Comparison of ENCODE assay signal across 8 cellular contexts in the genomic region with DNA sequence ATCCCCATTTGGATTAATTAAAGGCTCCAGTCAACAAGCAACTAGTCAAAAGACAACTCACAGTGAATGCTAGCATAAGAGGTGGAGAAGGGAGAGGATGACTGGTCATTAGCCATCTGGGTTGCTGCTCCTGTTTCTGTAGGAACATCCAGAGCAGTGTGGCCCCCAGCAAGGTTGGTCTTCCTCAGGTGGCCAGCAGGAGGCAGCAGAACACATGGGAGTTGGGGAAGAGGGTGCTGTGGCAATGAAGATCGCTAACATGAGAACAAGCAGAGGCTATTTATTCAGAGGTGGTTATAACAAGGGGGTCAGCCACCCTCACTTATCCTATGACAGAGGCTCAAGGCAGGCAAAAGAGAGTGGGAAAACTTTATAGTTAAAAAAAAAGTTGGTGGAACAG. TPM values are rescaled to one million over a fixed set of nuclear protein-coding genes. Genes with fewer than 3 reads are reported as not detected.
DNase-seq lines count a peak whose midpoint lies in the region; ATAC-seq lines count a peak whose summit lies in the region.

No MANE protein-coding gene starts in this region.

- H3K27ac ChIP-seq in mesendoderm (ENCODE audit: low read depth, low read length) = no peak overlapping the region

- H3K36me3 ChIP-seq in mesendoderm (ENCODE audit: control insufficient read depth, insufficient read depth, low read length) = no peaks in the 10 kb centered on the region

- intact Hi-C loops in left ventricle myocardium superior (cut with micrococcal nuclease) = no loop called here

- no peaks in the 10 kb centered on the region for H3K79me2 ChIP-seq in mesendoderm (ENCODE audit: control insufficient read depth, insufficient read depth, low read length)

- H3K9ac ChIP-seq in mesendoderm (ENCODE audit: low read length) = no peak overlapping the region

- H3K27me3 ChIP-seq in mesendoderm (ENCODE audit: insufficient read depth, low read length, poor library complexity) = no peaks in the 10 kb centered on the region

- no peaks in the 10 kb centered on the region for H3K79me1 ChIP-seq in mesendoderm (ENCODE audit: low read length)

- H2BK15ac ChIP-seq in mesendoderm (replicated peaks; ENCODE audit: low read depth) = no peak overlapping the region

- no peak overlapping the region for H2AK5ac ChIP-seq in mesendoderm (ENCODE audit: low read length)

- H2BK120ac ChIP-seq in mesendoderm (ENCODE audit: low read depth, low read length) = no peak overlapping the region

- H3K18ac ChIP-seq in mesendoderm (ENCODE audit: low read length) = no peak overlapping the region

- no peak overlapping the region for H4K5ac ChIP-seq in mesendoderm (ENCODE audit: low read length)

- no peaks in the 10 kb centered on the region for H3K4me1 ChIP-seq in mesendoderm (ENCODE audit: control insufficient read depth, low read depth, low read length)

- no CpG with 5 or more reads among the region's 1 CpG for WGBS in mesendoderm (ENCODE audit: extremely low coverage, insufficient coverage, low lambda C conversion rate)

- H4K8ac ChIP-seq in mesendoderm (ENCODE audit: low read depth, low read length) = no peak overlapping the region

- H3K4ac ChIP-seq in mesendoderm (ENCODE audit: low read depth, low read length) = no peak overlapping the region

- DNase-seq in SIG-M5 treated with dmso at 0.1 percent for 504 hours (lab: John Stamatoyannopoulos, UW; ENCODE audit: unreplicated experiment) = peak; percentile 20
- no peak for DNase-seq in SIG-M5 (lab: John Stamatoyannopoulos, UW)
- peak; percentile 67 for DNase-seq in NCI-H69 (lab: John Stamatoyannopoulos, UW)
- DNase-seq in activated naive CD4-positive, alpha-beta T cell treated with anti-CD3 and anti-CD28 coated beads, Interleukin-2, amount 50 U/mL, for 72 hours (ENCODE audit: low spot score in 2 of 2) = peak in 1 of 2 donors; percentile 57
- DNase-seq in mesendoderm = peak; percentile 83
- DNase-seq in midbrain (lab: John Stamatoyannopoulos, UW) = no peak
- DNase-seq in left ventricle myocardium superior = no peak

- no peak overlapping the region for H3K4me2 ChIP-seq in mesendoderm (ENCODE audit: low read length)

- H3K56ac ChIP-seq in mesendoderm (ENCODE audit: low read length) = no peak overlapping the region

- ATAC-seq in HG02588 (IDR thresholded peaks at IDR 0.05; ENCODE audit: unreplicated experiment) (peak; percentile 82), left ventricle myocardium superior (no peak)
- ATAC-seq in activated naive CD4-positive, alpha-beta T cell treated with anti-CD3 and anti-CD28 coated beads, Interleukin-2, amount 50 U/mL, for 72 hours = peak; percentile 46 to 73

- no peak overlapping the region for H2BK5ac ChIP-seq in mesendoderm (ENCODE audit: low read length)

- peaks cover 4 to 6% of the 10 kb centered on the region in 2 donors for H3K9me3 Mint-ChIP-seq in activated naive CD4-positive, alpha-beta T cell treated with anti-CD3 and anti-CD28 coated beads, Interleukin-2, amount 50 U/mL, for 72 hours

- H3K27ac Mint-ChIP-seq in activated naive CD4-positive, alpha-beta T cell treated with anti-CD3 and anti-CD28 coated beads, Interleukin-2, amount 50 U/mL, for 72 hours = no peak overlapping the region

- H3K23ac ChIP-seq in mesendoderm (ENCODE audit: low read length) = no peak overlapping the region

- H3K4me3 ChIP-seq in mesendoderm (ENCODE audit: low read length) = no peak overlapping the region

- H3K36me3 Mint-ChIP-seq in activated naive CD4-positive, alpha-beta T cell treated with anti-CD3 and anti-CD28 coated beads, Interleukin-2, amount 50 U/mL, for 72 hours = no peaks in the 10 kb centered on the region

RNA-seq across cellular contexts. Expression of gene IZUMO1R, which starts 21.3 kb away (rescaled TPM):
- not detected for total RNA-seq in activated naive CD4-positive, alpha-beta T cell treated with anti-CD3 and anti-CD28 coated beads, Interleukin-2, amount 50 U/mL, for 72 hours
- polyA plus RNA-seq in mesendoderm (2013, experiment 1 of 2) = not detected
- polyA plus RNA-seq in mesendoderm (2013, experiment 2 of 2) = not detected
- total RNA-seq in left ventricle myocardium superior = not detected

Comparison
In these comparisons a context has a peak if more than half of its experiments do, and no peak if none do; other contexts are left out.
1. DNase-seq: peak in SIG-M5 treated with dmso at 0.1 percent for 504 hours (single experiment), NCI-H69 (single experiment) and mesendoderm (single experiment); none in SIG-M5 (single experiment), midbrain (single experiment) and left ventricle myocardium superior (single experiment).